ENCODE assay signal across 8 cellular contexts in the genomic region with DNA sequence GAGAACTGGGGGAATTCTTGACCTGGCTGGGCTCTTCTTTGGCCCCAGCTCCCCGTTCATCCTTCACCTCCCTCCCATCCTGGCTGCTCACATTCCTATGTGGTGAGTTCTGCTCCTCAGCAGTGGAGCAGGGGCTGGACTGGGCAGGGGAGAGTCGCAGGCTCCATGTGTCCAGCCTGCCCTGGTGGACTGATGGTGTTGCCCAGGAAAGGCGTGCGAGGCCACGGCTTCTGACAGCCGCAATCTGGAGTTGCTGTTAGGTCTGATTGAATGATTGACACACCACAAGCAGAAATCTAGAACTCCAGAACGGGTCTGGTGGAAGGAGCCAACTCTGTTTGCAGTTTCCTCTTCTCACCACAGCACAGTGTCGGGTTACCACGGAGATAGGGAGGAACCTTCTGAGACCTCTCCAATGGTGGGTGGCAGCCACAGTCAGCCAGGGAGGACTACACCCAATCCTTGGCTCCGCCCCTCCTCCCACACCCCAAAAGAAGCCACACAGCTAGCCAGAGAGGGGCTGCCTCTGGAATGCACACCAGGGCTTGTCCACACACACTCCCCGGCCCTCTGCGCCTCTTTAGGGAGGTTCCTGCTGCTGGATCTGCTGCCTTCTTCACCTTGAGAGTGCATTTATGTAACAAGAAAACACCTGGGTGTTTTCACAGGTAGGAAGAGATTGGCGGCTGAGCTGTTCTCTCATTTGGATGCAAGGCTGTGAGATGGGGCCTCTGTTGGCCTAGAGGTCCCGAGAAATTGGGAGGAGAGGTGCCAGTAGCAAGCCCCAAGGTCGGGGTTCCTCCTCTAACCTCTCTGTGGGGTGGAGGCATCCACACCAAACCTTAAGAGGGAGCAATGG. TPM values are rescaled to one million over a fixed set of nuclear protein-coding genes. Genes with fewer than 3 reads are reported as not detected.
DNase-seq lines count a peak whose midpoint lies in the region; ATAC-seq and TF ChIP-seq lines count a peak whose summit lies in the region.

No MANE protein-coding gene starts in this region.

- H3K4me1 Mint-ChIP-seq in immature natural killer cell (peaks cover 67 to 78% of the 10 kb centered on the region in 2 donors), progenitor cell of endocrine pancreas (ENCODE audit: low read depth) (no peaks in the 10 kb centered on the region)

- peaks cover 0 to 25% (median 8%) of the 10 kb centered on the region in 3 donors for H3K27me3 Mint-ChIP-seq in immature natural killer cell (ENCODE audit: low read depth in 3 of 3)
- peaks cover 8% of the 10 kb centered on the region for H3K27me3 Mint-ChIP-seq in progenitor cell of endocrine pancreas

- DNase-seq in BJ (ENCODE audit: low read depth): peak; percentile 64
- DNase-seq in T-helper 2 cell: peak; percentile 45 to 98 (median 78)
- peak in 43 of 58 donors; percentile 4 to 72 (median 19) for DNase-seq in anterior cingulate cortex (lab: John Stamatoyannopoulos, UW)
- peak; percentile 83 to 89 (median 86) for DNase-seq in immature natural killer cell
- DNase-seq in stimulated activated CD4-positive, alpha-beta T cell treated with anti-CD3 and anti-CD28 coated beads, Interleukin-4, amount 100 ng/mL, for 24 hours: peak; percentile 81
- DNase-seq in progenitor cell of endocrine pancreas (ENCODE audit: low spot score, unreplicated experiment): no peak

- POLR2A ChIA-PET in BJ (lab: Charles Lee): interaction anchor here (0.5 to 1.0 kb wide), 2 partner anchors 66 to 68 kb away, joined by 3 read pairs; no protein-coding TSS in a partner anchor

- H3K27ac Mint-ChIP-seq in immature natural killer cell (peak overlapping the region; percentile 72 to 94 (median 84)), progenitor cell of endocrine pancreas (no peak overlapping the region)

- no peaks in the 10 kb centered on the region for H3K9me3 Mint-ChIP-seq in immature natural killer cell
- peaks cover 4% of the 10 kb centered on the region for H3K9me3 Mint-ChIP-seq in progenitor cell of endocrine pancreas (ENCODE audit: low read depth)

- H3K36me3 Mint-ChIP-seq in immature natural killer cell (peaks cover 0 to 6% (median 0%) of the 10 kb centered on the region in 3 donors), progenitor cell of endocrine pancreas (ENCODE audit: insufficient read depth) (no peaks in the 10 kb centered on the region)

- H3K36me3 ChIP-seq in BJ (ENCODE audit: control insufficient read depth, insufficient read depth, low read length): no peaks in the 10 kb centered on the region

- H3K4me3 ChIP-seq in BJ (ENCODE audit: low read depth, low read length): no peak overlapping the region

- TF ChIP-seq CTCF in BJ (IDR thresholded peaks at IDR 0.05; ENCODE audit: insufficient read depth, low read depth, low read length) (0 out of 2 replicates have a peak, but pooled peaks have one; percentile 14), progenitor cell of endocrine pancreas (IDR thresholded peaks at IDR 0.05; ENCODE audit: unreplicated experiment) (no peak)

- H3K4me3 Mint-ChIP-seq in immature natural killer cell: peak overlapping the region; percentile 64 to 79 (median 72)
- no peak overlapping the region for H3K4me3 Mint-ChIP-seq in progenitor cell of endocrine pancreas (ENCODE audit: low read depth)

- CTCF ChIA-PET in BJ (lab: Yijun Ruan, JAX): interaction anchor here (0.6 to 1.3 kb wide), 5 partner anchors 18 to 155 kb away, joined by 3 to 4 read pairs (median 3); no protein-coding TSS in a partner anchor

- ATAC-seq in GM19372 (IDR thresholded peaks at IDR 0.05; ENCODE audit: low read depth, unreplicated experiment) (peak; percentile 79), HG03442 (IDR thresholded peaks at IDR 0.05; ENCODE audit: unreplicated experiment) (peak; percentile 76)

- H3K27me3 ChIP-seq in BJ (ENCODE audit: control insufficient read depth, insufficient read depth, low read length): no peaks in the 10 kb centered on the region

RNA-seq across cellular contexts. Expression of gene CD44, which starts 56.4 kb away (rescaled TPM):
- polyA plus RNA-seq in BJ (2011; rRNA removed): 794 and 1,200 TPM in 2 replicates
- polyA minus RNA-seq in BJ (2011; rRNA and poly(A)+ RNA removed): 596 and 791 TPM in 2 replicates
- polyA plus RNA-seq in immature natural killer cell: 100 to 1,000 TPM; 213 to 247 (median 216) TPM
- 1.9 and 3.8 TPM in 2 replicates for total RNA-seq in progenitor cell of endocrine pancreas
